ENCODE assay signal across 11 cellular contexts in genomic region chr2:96802281-96802595, GRCh38. TPM values are rescaled to one million over a fixed set of nuclear protein-coding genes. Genes with fewer than 3 reads are reported as not detected.
DNase-seq lines count a peak whose midpoint lies in the region; ATAC-seq and TF ChIP-seq lines count a peak whose summit lies in the region.
"Had no signal": no experiment of that assay in that cellular context is flagged by ENCODE, and none has a peak within 500 bp of the region (broad histone marks: within the 10 kb centered on the region; RNA-seq: fewer than 3 reads in every experiment).

No MANE protein-coding gene starts in this region.

- CTCF ChIA-PET in activated CD8-positive, alpha-beta memory T cell treated with anti-CD3 and anti-CD28 coated beads, Interleukin-2, amount 10 ng/mL, durations not matched to agents 7 days and 5 days (lab: Charles Lee), result interaction anchor here (0.8 to 2.0 kb wide), 5 partner anchors 11 to 248 kb away, joined by 3 to 7 read pairs (median 4); partner anchors contain the start of genes ANKRD39, CNNM3 and KANSL3

- H3K9me3 Mint-ChIP-seq in activated CD8-positive, alpha-beta memory T cell treated with anti-CD3 and anti-CD28 coated beads, Interleukin-2, amount 10 ng/mL, durations not matched to agents 7 days and 5 days (ENCODE audit: low read depth), result no peaks in the 10 kb centered on the region
- no peaks in the 10 kb centered on the region for H3K9me3 Mint-ChIP-seq in T-helper 2 cell treated with Interferon-gamma antibody and Interleukin-4, amounts not matched to agents 5 μg/mL and 100 μg/mL, for 36 hours
- no peaks in the 10 kb centered on the region for H3K9me3 Mint-ChIP-seq in stimulated activated effector memory CD8-positive, alpha-beta T cell treated with anti-CD3 and anti-CD28 coated beads, Interleukin-12 subunit alpha, Interleukin-12 subunit beta, amount 100 ng/mL, for 72 hours
- no peaks in the 10 kb centered on the region for H3K9me3 Mint-ChIP-seq in type B pancreatic cell

- peak; percentile 27 for ATAC-seq in activated CD8-positive, alpha-beta memory T cell treated with anti-CD3 and anti-CD28 coated beads, Interleukin-2, amount 10 ng/mL, durations not matched to agents 7 days and 5 days
- peak; percentile 78 for ATAC-seq in stimulated activated effector memory CD8-positive, alpha-beta T cell treated with anti-CD3 and anti-CD28 coated beads, Interleukin-12 subunit alpha, Interleukin-12 subunit beta, amount 100 ng/mL, for 72 hours
- ATAC-seq in HG02678 (IDR thresholded peaks at IDR 0.05; ENCODE audit: unreplicated experiment), result no peak

- TF ChIP-seq CTCF in type B pancreatic cell (conservative IDR thresholded peaks at IDR 0.05), result no peak

- DNase-seq in activated CD8-positive, alpha-beta memory T cell treated with anti-CD3 and anti-CD28 coated beads, Interleukin-2, amount 10 ng/mL, durations not matched to agents 7 days and 5 days, result peak; percentile 55
- DNase-seq in activated CD8-positive, alpha-beta memory T cell treated with anti-CD3 and anti-CD28 coated beads, Interleukin-2, amount 50 U/mL, for 4 hours, result no peak
- DNase-seq in T-helper 2 cell treated with Interferon-gamma antibody and Interleukin-4, amounts not matched to agents 5 μg/mL and 100 μg/mL, for 36 hours (ENCODE audit: low spot score), result peak; percentile 35
- DNase-seq in germinal center (ENCODE audit: low spot score) (peak; percentile 45), NCI-H2081 (lab: John Stamatoyannopoulos, UW) (no peak), type B pancreatic cell (ENCODE audit: extremely low spot score, unreplicated experiment) (no peak)
- DNase-seq in stimulated activated effector memory CD8-positive, alpha-beta T cell treated with anti-CD3 and anti-CD28 coated beads, Interleukin-12 subunit alpha, Interleukin-12 subunit beta, amount 100 ng/mL, for 72 hours (ENCODE audit: low spot score in 2 of 2), result peak; percentile 31 to 64
- DNase-seq: GF-D8, KBM-7, Right ventricle myocardium superior had no signal

- H3K4me3 Mint-ChIP-seq in activated CD8-positive, alpha-beta memory T cell treated with anti-CD3 and anti-CD28 coated beads, Interleukin-2, amount 10 ng/mL, durations not matched to agents 7 days and 5 days, result no peak overlapping the region
- H3K4me3 Mint-ChIP-seq in T-helper 2 cell treated with Interferon-gamma antibody and Interleukin-4, amounts not matched to agents 5 μg/mL and 100 μg/mL, for 36 hours, result no peak overlapping the region
- no peak overlapping the region for H3K4me3 Mint-ChIP-seq in stimulated activated effector memory CD8-positive, alpha-beta T cell treated with anti-CD3 and anti-CD28 coated beads, Interleukin-12 subunit alpha, Interleukin-12 subunit beta, amount 100 ng/mL, for 72 hours
- no peak overlapping the region for H3K4me3 Mint-ChIP-seq in type B pancreatic cell

- H3K27me3 Mint-ChIP-seq in activated CD8-positive, alpha-beta memory T cell treated with anti-CD3 and anti-CD28 coated beads, Interleukin-2, amount 10 ng/mL, durations not matched to agents 7 days and 5 days, result no peaks in the 10 kb centered on the region
- no peaks in the 10 kb centered on the region for H3K27me3 Mint-ChIP-seq in T-helper 2 cell treated with Interferon-gamma antibody and Interleukin-4, amounts not matched to agents 5 μg/mL and 100 μg/mL, for 36 hours (ENCODE audit: low read depth)
- H3K27me3 Mint-ChIP-seq in type B pancreatic cell, result no peaks in the 10 kb centered on the region

- peaks cover 13% of the 10 kb centered on the region for H3K4me1 Mint-ChIP-seq in activated CD8-positive, alpha-beta memory T cell treated with anti-CD3 and anti-CD28 coated beads, Interleukin-2, amount 10 ng/mL, durations not matched to agents 7 days and 5 days
- H3K4me1 Mint-ChIP-seq in T-helper 2 cell treated with Interferon-gamma antibody and Interleukin-4, amounts not matched to agents 5 μg/mL and 100 μg/mL, for 36 hours (ENCODE audit: low read depth), result peaks cover 11% of the 10 kb centered on the region
- H3K4me1 Mint-ChIP-seq in stimulated activated effector memory CD8-positive, alpha-beta T cell treated with anti-CD3 and anti-CD28 coated beads, Interleukin-12 subunit alpha, Interleukin-12 subunit beta, amount 100 ng/mL, for 72 hours, result peaks cover 13% of the 10 kb centered on the region
- H3K4me1 Mint-ChIP-seq in type B pancreatic cell (ENCODE audit: unreplicated experiment), result no peaks in the 10 kb centered on the region

- H3K36me3 Mint-ChIP-seq in activated CD8-positive, alpha-beta memory T cell treated with anti-CD3 and anti-CD28 coated beads, Interleukin-2, amount 10 ng/mL, durations not matched to agents 7 days and 5 days, result peaks cover 3% of the 10 kb centered on the region
- peaks cover 7% of the 10 kb centered on the region for H3K36me3 Mint-ChIP-seq in T-helper 2 cell treated with Interferon-gamma antibody and Interleukin-4, amounts not matched to agents 5 μg/mL and 100 μg/mL, for 36 hours (ENCODE audit: low read depth)
- H3K36me3 Mint-ChIP-seq in stimulated activated effector memory CD8-positive, alpha-beta T cell treated with anti-CD3 and anti-CD28 coated beads, Interleukin-12 subunit alpha, Interleukin-12 subunit beta, amount 100 ng/mL, for 72 hours, result peaks cover 22% of the 10 kb centered on the region
- H3K36me3 Mint-ChIP-seq in type B pancreatic cell, result peaks cover 4% of the 10 kb centered on the region

- no peak overlapping the region for H3K27ac Mint-ChIP-seq in activated CD8-positive, alpha-beta memory T cell treated with anti-CD3 and anti-CD28 coated beads, Interleukin-2, amount 10 ng/mL, durations not matched to agents 7 days and 5 days
- H3K27ac Mint-ChIP-seq in T-helper 2 cell treated with Interferon-gamma antibody and Interleukin-4, amounts not matched to agents 5 μg/mL and 100 μg/mL, for 36 hours, result no peak overlapping the region
- H3K27ac Mint-ChIP-seq in stimulated activated effector memory CD8-positive, alpha-beta T cell treated with anti-CD3 and anti-CD28 coated beads, Interleukin-12 subunit alpha, Interleukin-12 subunit beta, amount 100 ng/mL, for 72 hours, result no peak overlapping the region
- no peak overlapping the region for H3K27ac Mint-ChIP-seq in type B pancreatic cell

RNA-seq across cellular contexts. Expression of gene CNNM3, which starts 13.8 kb away (rescaled TPM):
- total RNA-seq in activated CD8-positive, alpha-beta memory T cell treated with anti-CD3 and anti-CD28 coated beads, Interleukin-2, amount 10 ng/mL, durations not matched to agents 7 days and 5 days, result 10 to 100 TPM; 28.0 to 30.5 TPM
- total RNA-seq in type B pancreatic cell (ENCODE audit: low replicate concordance), result 28.3 and 30.8 TPM in 2 replicates

RNA-seq across cellular contexts. Expression of gene CNNM4, which starts 41.5 kb away (rescaled TPM):
- 1 to 10 TPM; 7.6 to 7.9 TPM for total RNA-seq in activated CD8-positive, alpha-beta memory T cell treated with anti-CD3 and anti-CD28 coated beads, Interleukin-2, amount 10 ng/mL, durations not matched to agents 7 days and 5 days
- 14.0 and 17.7 TPM in 2 replicates for total RNA-seq in type B pancreatic cell (ENCODE audit: low replicate concordance)

RNA-seq across cellular contexts. Expression of gene ANKRD23, which starts 41.6 kb away (rescaled TPM):
- total RNA-seq in activated CD8-positive, alpha-beta memory T cell treated with anti-CD3 and anti-CD28 coated beads, Interleukin-2, amount 10 ng/mL, durations not matched to agents 7 days and 5 days, result 10 to 100 TPM; 10.4 to 14.8 TPM
- total RNA-seq in type B pancreatic cell (ENCODE audit: low replicate concordance), result 6.1 and 8.1 TPM in 2 replicates

RNA-seq across cellular contexts. Expression of gene ANKRD39, which starts 55.6 kb away (rescaled TPM):
- total RNA-seq in activated CD8-positive, alpha-beta memory T cell treated with anti-CD3 and anti-CD28 coated beads, Interleukin-2, amount 10 ng/mL, durations not matched to agents 7 days and 5 days, result 10 to 100 TPM; 32.6 to 42.6 TPM
- total RNA-seq in type B pancreatic cell (ENCODE audit: low replicate concordance), result 16.6 and 17.7 TPM in 2 replicates

Comparison
In these comparisons a context has a peak if more than half of its experiments do, and no peak if none do; other contexts are left out.
1. DNase-seq: peak in activated CD8-positive, alpha-beta memory T cell treated with anti-CD3 and anti-CD28 coated beads, Interleukin-2, amount 10 ng/mL, durations not matched to agents 7 days and 5 days (single experiment), T-helper 2 cell treated with Interferon-gamma antibody and Interleukin-4, amounts not matched to agents 5 μg/mL and 100 μg/mL, for 36 hours (single experiment), germinal center (single experiment) and stimulated activated effector memory CD8-positive, alpha-beta T cell treated with anti-CD3 and anti-CD28 coated beads, Interleukin-12 subunit alpha, Interleukin-12 subunit beta, amount 100 ng/mL, for 72 hours (2 of 2); none in activated CD8-positive, alpha-beta memory T cell treated with anti-CD3 and anti-CD28 coated beads, Interleukin-2, amount 50 U/mL, for 4 hours (single experiment), NCI-H2081 (0 of 2) and type B pancreatic cell (single experiment).